1 cellular context compared by ENCODE assay signal in the genomic region with DNA sequence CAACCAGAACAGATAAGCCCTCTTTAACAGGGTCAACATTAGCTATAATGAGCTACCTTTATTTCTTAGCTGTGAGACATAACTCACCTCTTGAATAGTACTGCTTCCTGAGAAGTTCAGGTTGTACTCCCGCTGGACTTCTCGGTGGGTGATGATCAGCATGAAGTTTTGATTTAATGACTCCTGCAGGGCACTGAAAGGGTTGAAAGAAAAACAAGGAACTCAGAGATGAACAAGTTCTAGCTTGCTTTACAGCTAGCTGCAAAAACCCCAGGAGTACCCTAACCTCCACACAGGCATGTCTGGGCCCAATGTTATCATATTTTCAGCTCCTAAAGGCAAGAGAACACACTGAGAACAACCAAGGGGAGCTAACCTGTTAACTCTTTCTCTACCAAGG.
TF ChIP-seq lines count a peak whose summit lies in the region.

No MANE protein-coding gene starts in this region.

TF ChIP-seq in HEK293, 187 proteins besides CTCF, POLR2A, EP300 and RAD21 (continued from another document):
- TF ChIP-seq PATZ1 (tag by site-specific recombination; IDR thresholded peaks at IDR 0.05): 0 out of 2 replicates have a peak, but pooled peaks have one; percentile 18
- TF ChIP-seq ZNF600 (tag by site-specific recombination; IDR thresholded peaks at IDR 0.05): no peak
- TF ChIP-seq GLIS1 (tag by site-specific recombination; IDR thresholded peaks at IDR 0.05): peak; percentile 79
- TF ChIP-seq SP2 (tag by site-specific recombination; IDR thresholded peaks at IDR 0.05): no peak
- no peak for TF ChIP-seq ZNF654 (tag by site-specific recombination; IDR thresholded peaks at IDR 0.05; ENCODE audit: low read depth)
- TF ChIP-seq ZNF239 (tag by site-specific recombination; IDR thresholded peaks at IDR 0.05): no peak
- TF ChIP-seq ZNF629 (tag by site-specific recombination; IDR thresholded peaks at IDR 0.05): 0 out of 2 replicates have a peak, but pooled peaks have one; percentile 31
- TF ChIP-seq BCL11A (tag by site-specific recombination; IDR thresholded peaks at IDR 0.05; ENCODE audit: low read depth): 0 out of 2 replicates have a peak, but pooled peaks have one; percentile 26
- no peak for TF ChIP-seq ZNF138 (tag by site-specific recombination; IDR thresholded peaks at IDR 0.05; ENCODE audit: borderline replicate concordance)
- TF ChIP-seq FEZF1 (tag by site-specific recombination; IDR thresholded peaks at IDR 0.05): peak; percentile 58; the same call in 1 of the 2 replicates
- TF ChIP-seq ZNF843 (tag by site-specific recombination; IDR thresholded peaks at IDR 0.05): 0 out of 2 replicates have a peak, but pooled peaks have one; percentile 49
- no peak; the same call in 1 of the 2 replicates for TF ChIP-seq TSHZ1 (tag by site-specific recombination; IDR thresholded peaks at IDR 0.05; ENCODE audit: borderline replicate concordance)
- no peak for TF ChIP-seq ZNF529 (tag by site-specific recombination; IDR thresholded peaks at IDR 0.05; ENCODE audit: insufficient replicate concordance)
- TF ChIP-seq KLF9 (tag by site-specific recombination; IDR thresholded peaks at IDR 0.05; ENCODE audit: low read depth): no peak
- peak; percentile 93 for TF ChIP-seq ZIC2 (tag by site-specific recombination; IDR thresholded peaks at IDR 0.05)
